In the genomic region with DNA sequence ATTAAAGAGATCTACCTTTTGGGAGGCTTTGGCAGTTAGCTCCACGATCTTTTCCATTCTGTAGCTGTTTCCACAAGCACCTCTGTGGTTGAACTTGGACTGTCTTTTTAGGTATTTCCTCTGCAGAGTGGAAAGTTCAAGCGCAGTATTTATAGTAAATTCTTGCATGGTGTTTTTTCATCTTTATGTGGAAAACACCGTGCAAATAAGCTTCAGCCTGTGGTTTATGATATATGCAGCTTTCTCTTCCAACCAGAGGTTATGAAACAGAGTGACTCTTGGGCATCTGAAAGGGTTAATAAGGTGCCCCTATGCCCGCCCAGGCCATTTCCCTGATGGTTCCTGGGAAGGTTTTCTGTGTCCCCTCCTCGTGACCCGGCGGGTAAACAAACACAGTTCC, we compare ENCODE assay signal across 15 cellular contexts. TPM values are rescaled to one million over a fixed set of nuclear protein-coding genes. Genes with fewer than 3 reads are reported as not detected.
DNase-seq lines count a peak whose midpoint lies in the region; FAIRE-seq and TF ChIP-seq lines count a peak whose summit lies in the region.
"Had no signal": no experiment of that assay in that cellular context is flagged by ENCODE, and none has a peak within 500 bp of the region (broad histone marks: within the 10 kb centered on the region; RNA-seq: fewer than 3 reads in every experiment).

No MANE protein-coding gene starts in this region.

- peak overlapping the region; percentile 72 for H3K27ac Mint-ChIP-seq in type B pancreatic cell
- H3K27ac Mint-ChIP-seq: dendritic cell treated with granulocyte-macrophage colony-stimulating factor and Interleukin-4, amounts not matched to agents 40 ng/mL and 50 ng/mL, for 4 days; stimulated activated naive CD8-positive, alpha-beta T cell treated with anti-CD3 and anti-CD28 coated beads, Interleukin-15, amount 100 ng/mL, for 72 hours had no signal

- no TSS peak for BruUV-seq in endothelial cell of umbilical vein (replicated peaks; lab: Mats Ljungman, UMichigan)

- CTCF ChIA-PET in endothelial cell of umbilical vein (lab: Charles Lee): interaction anchor here (0.7 kb wide), 1 partner anchor 10 kb away, joined by 3 read pairs; no protein-coding TSS in a partner anchor

- no peak overlapping the region for H2AFZ ChIP-seq in endothelial cell of umbilical vein (ENCODE audit: low read depth, low read length)

- H3K79me2 ChIP-seq in endothelial cell of umbilical vein (ENCODE audit: control insufficient read depth, insufficient read depth, low read length): no peaks in the 10 kb centered on the region

- POLR2A ChIA-PET in endothelial cell of umbilical vein (lab: Charles Lee): no interaction called here

- H3K9ac ChIP-seq in endothelial cell of umbilical vein (replicated peaks; ENCODE audit: extremely low read depth, insufficient read depth, low read length): no peak overlapping the region

- H3K9me1 ChIP-seq in endothelial cell of umbilical vein (replicated peaks; ENCODE audit: control insufficient read depth, extremely low read depth, insufficient read depth, low read length): no peaks in the 10 kb centered on the region

- TF ChIP-seq CTCF in endothelial cell of umbilical vein (IDR thresholded peaks at IDR 0.05; ENCODE audit: extremely low read depth in 1 of 2, insufficient read depth in 1 of 2, low read depth in 1 of 2, low read length in 2 of 2) (no peak), type B pancreatic cell (conservative IDR thresholded peaks at IDR 0.05) (no peak)

- peak overlapping the region; percentile 69 for H3K4me3 Mint-ChIP-seq in type B pancreatic cell
- H3K4me3 Mint-ChIP-seq: activated T-cell treated with anti-CD3 and anti-CD28 coated beads, Interleukin-2, amount 50 U/mL, for 4 hours; dendritic cell treated with granulocyte-macrophage colony-stimulating factor and Interleukin-4, amounts not matched to agents 40 ng/mL and 50 ng/mL, for 4 days; stimulated activated naive CD8-positive, alpha-beta T cell treated with anti-CD3 and anti-CD28 coated beads, Interleukin-15, amount 100 ng/mL, for 72 hours had no signal

- H4K20me1 ChIP-seq in endothelial cell of umbilical vein (replicated peaks; ENCODE audit: control insufficient read depth, extremely low read depth, insufficient read depth, low read length): no peaks in the 10 kb centered on the region

- H3K36me3 Mint-ChIP-seq in type B pancreatic cell: peaks cover 28% of the 10 kb centered on the region

- H3K4me1 ChIP-seq in endothelial cell of umbilical vein (ENCODE audit: control insufficient read depth, extremely low read depth, insufficient read depth, low read length): peaks cover 20% of the 10 kb centered on the region
- H3K4me1 ChIP-seq: A549 had no signal

- no peaks in the 10 kb centered on the region for H3K9me3 ChIP-seq in endothelial cell of umbilical vein (replicated peaks; ENCODE audit: control insufficient read depth, insufficient read depth, low read length)
- H3K9me3 ChIP-seq: A549 had no signal

- no peaks in the 10 kb centered on the region for H3K27me3 ChIP-seq in endothelial cell of umbilical vein (ENCODE audit: control insufficient read depth in 2 of 2, insufficient read depth in 2 of 2, low read length in 2 of 2)

- H3K9me3 Mint-ChIP-seq in type B pancreatic cell: peaks cover under 1% of the 10 kb centered on the region
- H3K9me3 Mint-ChIP-seq: activated T-cell treated with anti-CD3 and anti-CD28 coated beads, Interleukin-2, amount 50 U/mL, for 4 hours; stimulated activated naive CD8-positive, alpha-beta T cell treated with anti-CD3 and anti-CD28 coated beads, Interleukin-15, amount 100 ng/mL, for 72 hours had no signal

- H3K4me3 ChIP-seq in endothelial cell of umbilical vein (replicated peaks in 1 of 3; ENCODE audit: insufficient read depth in 1 of 3, low read depth in 1 of 3, low read length in 3 of 3): no peak overlapping the region
- H3K4me3 ChIP-seq: A549 had no signal

- dilution Hi-C loops in endothelial cell of umbilical vein (cut with MboI; ENCODE audit: extremely low pct_ligation_motif_present, low sequenced_read_pairs): no loop called here

- H3K36me3 ChIP-seq in endothelial cell of umbilical vein (ENCODE audit: control insufficient read depth in 2 of 2, extremely low read depth in 1 of 2, insufficient read depth in 2 of 2, low read length in 2 of 2): no peaks in the 10 kb centered on the region

- TF ChIP-seq POLR2A in endothelial cell of umbilical vein (IDR thresholded peaks at IDR 0.05; ENCODE audit: low read depth, low read length): no peak

- peaks cover 81% of the 10 kb centered on the region for H3K4me1 Mint-ChIP-seq in type B pancreatic cell (ENCODE audit: unreplicated experiment)
- H3K4me1 Mint-ChIP-seq: stimulated activated naive CD8-positive, alpha-beta T cell treated with anti-CD3 and anti-CD28 coated beads, Interleukin-15, amount 100 ng/mL, for 72 hours had no signal

- peak; percentile 44 for DNase-seq in NCI-H345 (lab: John Stamatoyannopoulos, UW)
- DNase-seq in NCI-H345 treated with DMSO at 0.1 percent for 48 hours (lab: John Stamatoyannopoulos, UW; ENCODE audit: unreplicated experiment): no peak
- DNase-seq in NCI-H748 (lab: John Stamatoyannopoulos, UW; ENCODE audit: unreplicated experiment): peak; percentile 78
- peak; percentile 51 for DNase-seq in endothelial cell of umbilical vein (ENCODE audit: low read depth, low spot score)
- no peak for DNase-seq in type B pancreatic cell (ENCODE audit: extremely low spot score, unreplicated experiment)
- no peak for DNase-seq in midbrain (lab: John Stamatoyannopoulos, UW)
- no peak for DNase-seq in head of caudate nucleus
- no peak for DNase-seq in medulla oblongata (ENCODE audit: extremely low spot score)
- DNase-seq: activated CD4-positive, alpha-beta T cell treated with anti-CD3 and anti-CD28 coated beads, Interleukin-2, amount 50 U/mL, for 1 hour; activated T-cell treated with anti-CD3 and anti-CD28 coated beads, Interleukin-2, amount 50 U/mL, for 4 hours; stimulated activated naive CD8-positive, alpha-beta T cell treated with anti-CD3 and anti-CD28 coated beads, Interleukin-15, amount 100 ng/mL, for 72 hours had no signal

- no peaks in the 10 kb centered on the region for H3K27me3 Mint-ChIP-seq in type B pancreatic cell
- H3K27me3 Mint-ChIP-seq: dendritic cell treated with granulocyte-macrophage colony-stimulating factor and Interleukin-4, amounts not matched to agents 40 ng/mL and 50 ng/mL, for 4 days had no signal

- H3K27ac ChIP-seq in endothelial cell of umbilical vein (ENCODE audit: insufficient read depth, low read depth, low read length): no peak overlapping the region

- no peak overlapping the region for H3K4me2 ChIP-seq in endothelial cell of umbilical vein (ENCODE audit: insufficient read depth, low read length)
- H3K4me2 ChIP-seq: A549 had no signal

- intact Hi-C loops in endothelial cell of umbilical vein (cut with micrococcal nuclease): loop anchor here (2.0 kb wide), 1 partner anchor 36 kb away; no protein-coding TSS in a partner anchor
- intact Hi-C loops in head of caudate nucleus (cut with DNase I): no loop called here

- FAIRE-seq in endothelial cell of umbilical vein (lab: Jason Lieb, UNC): no peak
- FAIRE-seq: A549 had no signal

TF ChIP-seq in endothelial cell of umbilical vein, 7 proteins besides CTCF, POLR2A, EP300 and RAD21:
- TF ChIP-seq JUN (IDR thresholded peaks at IDR 0.05; ENCODE audit: borderline replicate concordance, insufficient read depth, insufficient read length, low read depth): no peak
- TF ChIP-seq GATA2 (IDR thresholded peaks at IDR 0.05; ENCODE audit: insufficient read depth, insufficient read length, low read depth, low read length): no peak

RNA-seq across cellular contexts. Expression of gene RNF113B, which starts 39.6 kb away (rescaled TPM):
- total RNA-seq in endothelial cell of umbilical vein: not detected in 2 replicates
- polyA plus RNA-seq in endothelial cell of umbilical vein: not detected in 2 replicates
- polyA plus RNA-seq in endothelial cell of umbilical vein (2011; cell fraction: cytosol; rRNA removed): not detected in 2 replicates
- not detected in 2 replicates for polyA plus RNA-seq in endothelial cell of umbilical vein (2011; cell fraction: nucleus; rRNA removed)
- not detected in 2 replicates for polyA plus RNA-seq in endothelial cell of umbilical vein (2012)
- polyA minus RNA-seq in endothelial cell of umbilical vein: not detected in 2 replicates
- polyA minus RNA-seq in endothelial cell of umbilical vein (2011; cell fraction: cytosol; rRNA and poly(A)+ RNA removed): not detected
- polyA minus RNA-seq in endothelial cell of umbilical vein (2011; cell fraction: nucleus; rRNA and poly(A)+ RNA removed): not detected in 2 replicates
- not detected in 2 replicates for total RNA-seq in type B pancreatic cell (ENCODE audit: low replicate concordance)
- total RNA-seq: activated T-cell treated with anti-CD3 and anti-CD28 coated beads, Interleukin-2, amount 50 U/mL, for 4 hours; lower leg skin; T-helper 2 cell treated with Interferon-gamma antibody and Interleukin-4, amounts not matched to agents 100 ng/mL and 5 ng/mL, for 36 hours had no signal
- polyA plus RNA-seq: A549 had no signal

Comparison
In these comparisons a context has a peak if more than half of its experiments do, and no peak if none do; other contexts are left out.
1. DNase-seq: peak in NCI-H345 (single experiment), NCI-H748 (single experiment) and endothelial cell of umbilical vein (single experiment); none in NCI-H345 treated with DMSO at 0.1 percent for 48 hours (single experiment), type B pancreatic cell (single experiment), midbrain (single experiment), head of caudate nucleus (0 of 42) and medulla oblongata (single experiment).